ENCODE assay signal across 8 cellular contexts in genomic region chr11:57792870-57793269, GRCh38. TPM values are rescaled to one million over a fixed set of nuclear protein-coding genes. Genes with fewer than 3 reads are reported as not detected.
DNase-seq lines count a peak whose midpoint lies in the region; ATAC-seq, FAIRE-seq and TF ChIP-seq lines count a peak whose summit lies in the region.

No MANE protein-coding gene starts in this region.

- peaks cover 36% of the 10 kb centered on the region for H3K4me1 Mint-ChIP-seq in CD8-positive, alpha-beta T cell (ENCODE audit: low read depth)
- peaks cover 28 to 41% (median 32%) of the 10 kb centered on the region in 3 donors for H3K4me1 Mint-ChIP-seq in IgD-negative memory B cell
- H3K4me1 Mint-ChIP-seq in naive B cell = peaks cover 44 to 72% (median 51%) of the 10 kb centered on the region in 3 donors

- ATAC-seq in CD8-positive, alpha-beta T cell = no peak
- peak; percentile 57 to 60 for ATAC-seq in naive B cell (ENCODE audit: low read depth in 2 of 2)
- ATAC-seq in GM21737 (IDR thresholded peaks at IDR 0.05; ENCODE audit: unreplicated experiment) = no peak

- no peaks in the 10 kb centered on the region for H3K9me3 ChIP-seq in CD8-positive, alpha-beta T cell (ENCODE audit: low read length)
- no peaks in the 10 kb centered on the region for H3K9me3 ChIP-seq in mammary epithelial cell (replicated peaks; ENCODE audit: insufficient read depth, low read length)

- H3K4me3 Mint-ChIP-seq in CD8-positive, alpha-beta T cell = peak overlapping the region; percentile 64
- H3K4me3 Mint-ChIP-seq in IgD-negative memory B cell = peak overlapping the region; percentile 69 to 89 (median 78)
- peak overlapping the region; percentile 63 to 88 (median 82) for H3K4me3 Mint-ChIP-seq in naive B cell

- no peak for TF ChIP-seq CTCF in CD8-positive, alpha-beta T cell (IDR thresholded peaks at IDR 0.05)
- no peak for TF ChIP-seq CTCF in mammary epithelial cell (conservative IDR thresholded peaks at IDR 0.05 in 1 of 2, IDR thresholded peaks at IDR 0.05 in 1 of 2; ENCODE audit: extremely low read depth in 1 of 2, insufficient read depth in 1 of 2, low read depth in 1 of 2, low read length in 2 of 2)
- TF ChIP-seq CTCF in D721Med (IDR thresholded peaks at IDR 0.05; ENCODE audit: insufficient read depth, missing control alignments) = no peak

- H3K9me3 Mint-ChIP-seq in CD8-positive, alpha-beta T cell = no peaks in the 10 kb centered on the region
- no peaks in the 10 kb centered on the region for H3K9me3 Mint-ChIP-seq in IgD-negative memory B cell
- H3K9me3 Mint-ChIP-seq in naive B cell = no peaks in the 10 kb centered on the region

- in situ Hi-C loops in mammary epithelial cell (cut with MboI; ENCODE audit: low sequenced_read_pairs in 2 of 2) = no loop called here

- no TSS peak for BruUV-seq in mammary epithelial cell (replicated peaks; lab: Mats Ljungman, UMichigan)

- peak overlapping the region; percentile 28 for H3K4me3 ChIP-seq in CD8-positive, alpha-beta T cell (ENCODE audit: low read depth, low read length)
- peak overlapping the region in 2 of 3 experiments; percentile 4 to 62 for H3K4me3 ChIP-seq in mammary epithelial cell (replicated peaks in 1 of 3; ENCODE audit: insufficient read depth in 1 of 3, low read depth in 2 of 3, low read length in 3 of 3)

- H4K20me1 ChIP-seq in mammary epithelial cell (ENCODE audit: insufficient read depth, low read length) = no peaks in the 10 kb centered on the region

- H3K79me2 ChIP-seq in mammary epithelial cell (ENCODE audit: insufficient read depth, low read length) = peaks cover 95% of the 10 kb centered on the region

- no peaks in the 10 kb centered on the region for H3K27me3 ChIP-seq in CD8-positive, alpha-beta T cell (ENCODE audit: insufficient read depth, low read length)
- no peaks in the 10 kb centered on the region for H3K27me3 ChIP-seq in mammary epithelial cell (ENCODE audit: insufficient read depth, low read length)

- peaks cover 33% of the 10 kb centered on the region for H3K4me1 ChIP-seq in CD8-positive, alpha-beta T cell (ENCODE audit: insufficient read depth, low read length)
- peaks cover 41% of the 10 kb centered on the region for H3K4me1 ChIP-seq in mammary epithelial cell (ENCODE audit: insufficient read depth, low read length)

- DNase-seq in CD8-positive, alpha-beta T cell = no peak
- DNase-seq in mammary epithelial cell = peak; percentile 64
- peak; percentile 59 for DNase-seq in naive B cell
- no peak for DNase-seq in middle frontal gyrus (ENCODE audit: extremely low spot score, low spot score)
- no peak for DNase-seq in D721Med (ENCODE audit: insufficient read length, low spot score)
- DNase-seq in cerebellar cortex (ENCODE audit: low spot score) = no peak

- H2AFZ ChIP-seq in mammary epithelial cell (ENCODE audit: low read depth, low read length) = no peak overlapping the region

- FAIRE-seq in D721Med (lab: Jason Lieb, UNC) = no peak

- peaks cover 7% of the 10 kb centered on the region for H3K36me3 ChIP-seq in CD8-positive, alpha-beta T cell (ENCODE audit: insufficient read depth, low read length)
- peaks cover 17% of the 10 kb centered on the region for H3K36me3 ChIP-seq in mammary epithelial cell (ENCODE audit: insufficient read depth, low read length)

- CTCF ChIA-PET in CD8-positive, alpha-beta T cell (lab: Charles Lee) = interaction anchor here (0.6 kb wide), 1 partner anchor 120 kb away, joined by 3 read pairs; no protein-coding TSS in a partner anchor
- CTCF ChIA-PET in mammary epithelial cell (lab: Charles Lee; ENCODE audit: low non-redundant PET) = no interaction called here

- dilution Hi-C loops in mammary epithelial cell (cut with HindIII; ENCODE audit: low sequenced_read_pairs) = no loop called here

- no peak overlapping the region for H3K9ac ChIP-seq in mammary epithelial cell (ENCODE audit: insufficient read depth, low read length)

- POLR2A ChIA-PET in CD8-positive, alpha-beta T cell (lab: Charles Lee) = interaction anchor here (0.6 to 1.4 kb wide), 2 partner anchors 51 to 144 kb away, joined by 4 to 5 read pairs; partner anchors contain the start of gene SELENOH

- H3K36me3 Mint-ChIP-seq in CD8-positive, alpha-beta T cell = peaks cover 16% of the 10 kb centered on the region
- peaks cover 11% of the 10 kb centered on the region for H3K36me3 Mint-ChIP-seq in IgD-negative memory B cell
- H3K36me3 Mint-ChIP-seq in naive B cell = peaks cover 7 to 17% of the 10 kb centered on the region in 2 donors

- H3K4me2 ChIP-seq in mammary epithelial cell (ENCODE audit: insufficient read depth, low read depth, low read length) = peak overlapping the region; percentile 58

- H3K27me3 Mint-ChIP-seq in CD8-positive, alpha-beta T cell (ENCODE audit: low read depth) = no peaks in the 10 kb centered on the region
- H3K27me3 Mint-ChIP-seq in IgD-negative memory B cell = no peaks in the 10 kb centered on the region
- no peaks in the 10 kb centered on the region for H3K27me3 Mint-ChIP-seq in naive B cell

- H3K27ac Mint-ChIP-seq in CD8-positive, alpha-beta T cell = peak overlapping the region; percentile 98
- peak overlapping the region; percentile 48 to 99 (median 94) for H3K27ac Mint-ChIP-seq in IgD-negative memory B cell
- H3K27ac Mint-ChIP-seq in naive B cell = peak overlapping the region; percentile 97 to 100 (median 98)

- intact Hi-C loops in CD8-positive, alpha-beta T cell (cut with DNase I, micrococcal nuclease) = loop anchor here (1.0 to 10.0 kb wide), 4 partner anchors 52 to 1362 kb away; partner anchors contain the start of genes MED19 (in 2 of the 2), TMX2 (in 2 of the 2) and SELENOH (in 1 of the 2)
- intact Hi-C loops in mammary epithelial cell (cut with micrococcal nuclease) = no loop called here

- H3K27ac ChIP-seq in CD8-positive, alpha-beta T cell (ENCODE audit: low read depth, low read length) = peak overlapping the region; percentile 11
- peak overlapping the region; percentile 19 for H3K27ac ChIP-seq in mammary epithelial cell (ENCODE audit: insufficient read depth, low read depth, low read length)

RNA-seq across cellular contexts. Expression of gene CTNND1, which starts 31.3 kb away (rescaled TPM):
- total RNA-seq in CD8-positive, alpha-beta T cell = 10 to 100 TPM; 12.3 to 14.0 TPM
- 4.9 TPM for polyA plus RNA-seq in IgD-negative memory B cell
- total RNA-seq in mammary epithelial cell = 100 to 1,000 TPM; 164 to 212 TPM
- polyA plus RNA-seq in mammary epithelial cell = 119 TPM
- polyA minus RNA-seq in mammary epithelial cell = 412 TPM
- 1 to 10 TPM in 5 of 6 donors, under 1 TPM in 1; 0.28 to 9.5 (median 7.8) TPM for polyA plus RNA-seq in naive B cell (ENCODE audit: low read depth in 6 of 6)

RNA-seq across cellular contexts. Expression of gene BTBD18, which starts 41.3 kb away (rescaled TPM):
- total RNA-seq in CD8-positive, alpha-beta T cell = not detected
- polyA plus RNA-seq in IgD-negative memory B cell = 0.23 TPM
- total RNA-seq in mammary epithelial cell = not detected
- polyA plus RNA-seq in mammary epithelial cell = not detected
- polyA minus RNA-seq in mammary epithelial cell = not detected
- 1 to 10 TPM in 3 of 6 donors, under 1 TPM in 2, not detected in 1; 0.47 to 1.6 (median 1.4) TPM for polyA plus RNA-seq in naive B cell (ENCODE audit: low read depth in 6 of 6)

RNA-seq across cellular contexts. Expression of gene SELENOH, which starts 51.6 kb away (rescaled TPM):
- total RNA-seq in CD8-positive, alpha-beta T cell = 10 to 100 TPM; 40.8 to 44.1 TPM
- polyA plus RNA-seq in IgD-negative memory B cell (324 TPM), mammary epithelial cell (98.4 TPM), naive B cell (ENCODE audit: low read depth in 6 of 6) (100 to 1,000 TPM; 299 to 401 (median 350) TPM)
- total RNA-seq in mammary epithelial cell = 100 to 1,000 TPM in 1 of 2 donors, 10 to 100 TPM in 1; 63.5 to 115 TPM
- 3.5 TPM for polyA minus RNA-seq in mammary epithelial cell

Comparison
In these comparisons a context has a peak if more than half of its experiments do, and no peak if none do; other contexts are left out.
1. ATAC-seq: peak in naive B cell (2 of 2); none in CD8-positive, alpha-beta T cell (single experiment) and GM21737 (single experiment).
2. DNase-seq: peak in mammary epithelial cell (single experiment) and naive B cell (single experiment); none in CD8-positive, alpha-beta T cell (0 of 7), middle frontal gyrus (single experiment), D721Med (single experiment) and cerebellar cortex (single experiment).
3. RNA of gene CTNND1, which starts 31.3 kb away (polyA plus RNA-seq): 119 TPM in mammary epithelial cell (single experiment); 0.28 to 9.5 TPM in naive B cell and 4.9 TPM in IgD-negative memory B cell (single experiment); every median in the first group is over 10 times any median in the second.
4. Peak in every context shown above with its lines, with median percentiles within 50 percentile points of each other: H3K27ac Mint-ChIP-seq and H3K4me3 Mint-ChIP-seq.